8 cellular contexts compared by ENCODE assay signal in the genomic region with DNA sequence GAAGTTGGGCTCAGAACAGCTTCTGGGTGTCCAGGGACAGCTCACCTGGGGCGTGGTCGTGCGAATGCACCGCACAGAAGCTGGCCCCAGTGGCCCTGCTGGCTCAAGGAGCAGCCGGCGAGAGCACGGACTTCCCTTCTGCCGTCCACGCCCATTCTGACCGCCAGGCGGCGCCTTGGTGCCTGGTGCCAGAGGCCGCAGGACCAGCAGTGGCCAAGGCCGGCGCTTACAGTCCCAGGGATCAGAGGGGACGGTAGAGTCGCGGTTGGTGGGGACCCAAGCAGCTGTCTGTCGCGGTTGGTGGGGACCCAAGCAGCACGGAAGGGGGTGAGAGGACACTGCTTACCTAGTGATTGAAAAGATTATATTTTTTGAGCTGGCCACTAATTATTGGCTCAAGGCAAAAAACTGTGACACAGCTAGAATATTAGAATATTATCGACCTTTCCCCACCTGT. TPM values are rescaled to one million over a fixed set of nuclear protein-coding genes. Genes with fewer than 3 reads are reported as not detected.
DNase-seq lines count a peak whose midpoint lies in the region; ATAC-seq, FAIRE-seq and TF ChIP-seq lines count a peak whose summit lies in the region.

No MANE protein-coding gene starts in this region.

- peak; percentile 69 for DNase-seq in CMK (ENCODE audit: low read depth)
- peak; percentile 53 to 77 for DNase-seq in HL-60 (ENCODE audit: low read depth in 1 of 2, low spot score in 1 of 2)
- DNase-seq in T-cell: peak in 25 of 34 experiments; percentile 9 to 53 (median 27)
- DNase-seq in astrocyte (ENCODE audit: low read depth): peak; percentile 20
- DNase-seq in iPS DF 6.9 (ENCODE audit: low read depth, low spot score): peak; percentile 80
- peak; percentile 30 for DNase-seq in smooth muscle cell (lab: John Stamatoyannopoulos, UW; ENCODE audit: unreplicated experiment)
- no peak for DNase-seq in AML-193 (lab: John Stamatoyannopoulos, UW)

- H3K27me3 ChIP-seq in HL-60 (ENCODE audit: insufficient read depth, poor library complexity, severe bottlenecking): no peaks in the 10 kb centered on the region
- peaks cover 9% of the 10 kb centered on the region for H3K27me3 ChIP-seq in astrocyte (ENCODE audit: insufficient read depth, low read length)
- no peaks in the 10 kb centered on the region for H3K27me3 ChIP-seq in iPS DF 6.9 (ENCODE audit: control insufficient read depth, insufficient read depth, low read length)
- H3K27me3 ChIP-seq in smooth muscle cell (ENCODE audit: low read depth): peaks cover 4% of the 10 kb centered on the region

- H2AFZ ChIP-seq in astrocyte (ENCODE audit: low read depth, low read length) (no peak overlapping the region), smooth muscle cell (ENCODE audit: low read depth) (no peak overlapping the region)

- peak; percentile 96 for TF ChIP-seq CTCF in HL-60 (IDR thresholded peaks at IDR 0.05; ENCODE audit: insufficient read depth, low read length)
- peak; percentile 68 for TF ChIP-seq CTCF in astrocyte (IDR thresholded peaks at IDR 0.05; ENCODE audit: insufficient read depth, low read depth, low read length)
- peak; percentile 82 for TF ChIP-seq CTCF in smooth muscle cell (IDR thresholded peaks at IDR 0.05; ENCODE audit: borderline replicate concordance, insufficient read depth, poor library complexity, severe bottlenecking)

- no peak for FAIRE-seq in astrocyte (lab: Jason Lieb, UNC)

- no peak overlapping the region for H3K4me3 ChIP-seq in HL-60 (replicated peaks; ENCODE audit: insufficient read depth, low read length)
- no peak overlapping the region for H3K4me3 ChIP-seq in astrocyte (ENCODE audit: insufficient read depth, low read depth, low read length)
- H3K4me3 ChIP-seq in iPS DF 6.9 (ENCODE audit: low read length): no peak overlapping the region
- H3K4me3 ChIP-seq in smooth muscle cell: no peak overlapping the region

- H3K4me3 Mint-ChIP-seq in T-cell: no peak overlapping the region
- H3K4me3 Mint-ChIP-seq in astrocyte (ENCODE audit: unreplicated experiment): no peak overlapping the region

- H3K27me3 Mint-ChIP-seq in T-cell (peaks cover 0 to 5% of the 10 kb centered on the region in 2 donors), astrocyte (ENCODE audit: low read depth, unreplicated experiment) (peaks cover 21% of the 10 kb centered on the region)

- H3K9me3 ChIP-seq in astrocyte (ENCODE audit: insufficient read depth, low read depth, low read length) (peaks cover 2% of the 10 kb centered on the region), iPS DF 6.9 (ENCODE audit: control insufficient read depth, insufficient read depth, low read length) (no peaks in the 10 kb centered on the region), smooth muscle cell (replicated peaks; ENCODE audit: low read depth) (no peaks in the 10 kb centered on the region)

- CTCF ChIA-PET in T-cell (lab: Charles Lee): interaction anchor here (0.5 to 1.2 kb wide), 3 partner anchors 10 to 28 kb away, joined by 3 to 4 read pairs (median 3); no protein-coding TSS in a partner anchor

- no peak overlapping the region for H3K9ac ChIP-seq in astrocyte (ENCODE audit: low read length)
- no peak overlapping the region for H3K9ac ChIP-seq in smooth muscle cell (ENCODE audit: low read depth)

- no peak overlapping the region for H3K27ac ChIP-seq in HL-60 (replicated peaks)
- no peak overlapping the region for H3K27ac ChIP-seq in astrocyte (ENCODE audit: low read depth, low read length)
- no peak overlapping the region for H3K27ac ChIP-seq in iPS DF 6.9 (ENCODE audit: low read length)
- H3K27ac ChIP-seq in smooth muscle cell (ENCODE audit: low read depth): no peak overlapping the region

- H3F3A ChIP-seq in smooth muscle cell (ENCODE audit: low read depth): no peaks in the 10 kb centered on the region

- no peaks in the 10 kb centered on the region for H3K4me1 Mint-ChIP-seq in T-cell
- no peaks in the 10 kb centered on the region for H3K4me1 Mint-ChIP-seq in astrocyte (ENCODE audit: low read depth, unreplicated experiment)

- H3K27ac Mint-ChIP-seq in T-cell: no peak overlapping the region
- H3K27ac Mint-ChIP-seq in astrocyte (ENCODE audit: unreplicated experiment): no peak overlapping the region

- no peaks in the 10 kb centered on the region for H4K20me1 ChIP-seq in astrocyte (ENCODE audit: insufficient read depth, low read length)
- no peaks in the 10 kb centered on the region for H4K20me1 ChIP-seq in smooth muscle cell (ENCODE audit: low read depth)

- POLR2A ChIA-PET in T-cell (lab: Charles Lee): no interaction called here

- no peaks in the 10 kb centered on the region for H3K36me3 ChIP-seq in astrocyte (ENCODE audit: insufficient read depth, low read length)
- no peaks in the 10 kb centered on the region for H3K36me3 ChIP-seq in iPS DF 6.9 (ENCODE audit: control insufficient read depth, insufficient read depth, low read length)
- H3K36me3 ChIP-seq in smooth muscle cell (ENCODE audit: low read depth): no peaks in the 10 kb centered on the region

- no peaks in the 10 kb centered on the region for H3K4me1 ChIP-seq in astrocyte (ENCODE audit: insufficient read depth, low read length)
- H3K4me1 ChIP-seq in iPS DF 6.9 (ENCODE audit: control insufficient read depth, insufficient read depth, low read length): 0 out of 2 replicates have a peak, but pooled peaks cover 2% of the 10 kb centered on the region
- H3K4me1 ChIP-seq in smooth muscle cell (ENCODE audit: low read depth): no peaks in the 10 kb centered on the region

- no CpG with 5 or more reads among the region's 22 CpGs for WGBS in iPS DF 6.9 (ENCODE audit: insufficient coverage, insufficient read length)
- WGBS in smooth muscle cell (ENCODE audit: low lambda C conversion rate): 10% methylated on average over 22 of the region's 22 CpGs

- H3K9me3 Mint-ChIP-seq in T-cell (no peaks in the 10 kb centered on the region), astrocyte (ENCODE audit: unreplicated experiment) (no peaks in the 10 kb centered on the region)

- ATAC-seq in T-cell (replicated peaks in 1 of 4): peak in 1 of 4 experiments; percentile 29
- no peak for ATAC-seq in HG02623 (IDR thresholded peaks at IDR 0.05; ENCODE audit: unreplicated experiment)

- no peaks in the 10 kb centered on the region for H3K36me3 Mint-ChIP-seq in T-cell
- no peaks in the 10 kb centered on the region for H3K36me3 Mint-ChIP-seq in astrocyte (ENCODE audit: low read depth, unreplicated experiment)

- no peaks in the 10 kb centered on the region for H3K79me2 ChIP-seq in astrocyte (ENCODE audit: insufficient read depth, low read length)
- H3K79me2 ChIP-seq in smooth muscle cell (ENCODE audit: low read depth): no peaks in the 10 kb centered on the region

- H3K4me2 ChIP-seq in astrocyte (ENCODE audit: low read length) (no peak overlapping the region), smooth muscle cell (no peak overlapping the region)

RNA-seq across cellular contexts. Expression of gene NPPC, which starts 25.7 kb away (rescaled TPM):
- total RNA-seq in T-cell (1 to 10 TPM in 1 of 5 donors, not detected in 4; 1.1 TPM), astrocyte (0.66 and 0.84 TPM in 2 replicates), smooth muscle cell (not detected in 2 replicates)
- 0.21 and 0.22 TPM in 2 replicates for polyA plus RNA-seq in smooth muscle cell

Comparison
In these comparisons a context has a peak if more than half of its experiments do, and no peak if none do; other contexts are left out.
1. DNase-seq: peak in CMK (single experiment), HL-60 (2 of 2), T-cell (25 of 34), astrocyte (single experiment), iPS DF 6.9 (single experiment) and smooth muscle cell (single experiment); none in AML-193 (0 of 2).
2. Peak in every context shown above with its lines, with median percentiles within 50 percentile points of each other: CTCF ChIP-seq.